In genomic region chr6:166572370-166573261, GRCh38 we compare ENCODE assay signal across 10 cellular contexts. TPM values are rescaled to one million over a fixed set of nuclear protein-coding genes. Genes with fewer than 3 reads are reported as not detected.
DNase-seq lines count a peak whose midpoint lies in the region; ATAC-seq and TF ChIP-seq lines count a peak whose summit lies in the region.
"Had no signal": no experiment of that assay in that cellular context is flagged by ENCODE, and none has a peak within 500 bp of the region (broad histone marks: within the 10 kb centered on the region; RNA-seq: fewer than 3 reads in every experiment).

No MANE protein-coding gene starts in this region.

- TF ChIP-seq POLR2A in breast epithelium (IDR thresholded peaks at IDR 0.05) (no peak), body of pancreas (IDR thresholded peaks at IDR 0.05) (no peak)

- TF ChIP-seq CTCF in MCF 10A (IDR thresholded peaks at IDR 0.05; ENCODE audit: unreplicated experiment) (no peak), breast epithelium (IDR thresholded peaks at IDR 0.05) (no peak), body of pancreas (IDR thresholded peaks at IDR 0.05) (no peak)

- no peak overlapping the region for H3K27ac Mint-ChIP-seq in MCF 10A (ENCODE audit: low read depth, unreplicated experiment)
- H3K27ac Mint-ChIP-seq: activated naive CD8-positive, alpha-beta T cell treated with anti-CD3 and anti-CD28 coated beads, Interleukin-2, amount 10 ng/mL, durations not matched to agents 7 days and 5 days had no signal

- CTCF ChIA-PET in MCF 10A (lab: Yijun Ruan, JAX) = interaction anchor here (0.7 to 2.2 kb wide), 2 partner anchors 14 to 50 kb away, joined by 3 to 5 read pairs; no protein-coding TSS in a partner anchor

- POLR2A ChIA-PET in MCF 10A (lab: Yijun Ruan, JAX) = interaction anchor here (0.5 to 1.4 kb wide), 2 partner anchors 54 to 1944 kb away, joined by 3 to 5 read pairs; partner anchors contain the start of gene RPS6KA2

- H3K36me3 Mint-ChIP-seq in MCF 10A (ENCODE audit: insufficient read depth, unreplicated experiment) = peaks cover 43% of the 10 kb centered on the region
- H3K36me3 Mint-ChIP-seq: activated naive CD8-positive, alpha-beta T cell treated with anti-CD3 and anti-CD28 coated beads, Interleukin-2, amount 10 ng/mL, durations not matched to agents 7 days and 5 days had no signal

- no peaks in the 10 kb centered on the region for H3K27me3 Mint-ChIP-seq in MCF 10A (ENCODE audit: insufficient read depth, unreplicated experiment)

- H3K4me3 ChIP-seq in breast epithelium (no peak overlapping the region), body of pancreas (no peak overlapping the region)

- peaks cover 7% of the 10 kb centered on the region for H3K9me3 Mint-ChIP-seq in MCF 10A (ENCODE audit: unreplicated experiment)

- peak; percentile 30 for ATAC-seq in body of pancreas

- H3K36me3 ChIP-seq in breast epithelium = no peaks in the 10 kb centered on the region
- H3K36me3 ChIP-seq in body of pancreas (replicated peaks in 1 of 2; ENCODE audit: insufficient read depth in 1 of 2, low read depth in 2 of 2) = no peaks in the 10 kb centered on the region

- no peak overlapping the region for H3K4me3 Mint-ChIP-seq in MCF 10A (ENCODE audit: unreplicated experiment)
- H3K4me3 Mint-ChIP-seq: activated naive CD8-positive, alpha-beta T cell treated with anti-CD3 and anti-CD28 coated beads, Interleukin-2, amount 10 ng/mL, durations not matched to agents 7 days and 5 days had no signal

- DNase-seq in MCF 10A (ENCODE audit: unreplicated experiment) = peak; percentile 65
- no peak for DNase-seq in breast epithelium (ENCODE audit: low spot score in 2 of 2)
- DNase-seq in body of pancreas = no peak
- peak; percentile 17 for DNase-seq in kidney tubule cell (ENCODE audit: low spot score)
- DNase-seq in ureter (ENCODE audit: low spot score) = peak; percentile 42
- DNase-seq in NCI-H526 (lab: John Stamatoyannopoulos, UW) = no peak
- DNase-seq in NCI-H345 treated with DMSO at 0.1 percent for 48 hours (lab: John Stamatoyannopoulos, UW; ENCODE audit: unreplicated experiment) = no peak
- no peak for DNase-seq in activated CD4-positive, alpha-beta T cell treated with anti-CD3 and anti-CD28 coated beads for 4 hours
- DNase-seq: activated naive CD8-positive, alpha-beta T cell treated with anti-CD3 and anti-CD28 coated beads, Interleukin-2, amount 10 ng/mL, durations not matched to agents 7 days and 5 days; NCI-H146 had no signal

- H3K27me3 ChIP-seq in breast epithelium (no peaks in the 10 kb centered on the region), body of pancreas (no peaks in the 10 kb centered on the region)

- no TSS peak for BruUV-seq in MCF 10A (replicated peaks; lab: Mats Ljungman, UMichigan)

- WGBS in body of pancreas, 2 donors = 87 to 90% methylated on average over 13 to 17 of the region's 18 CpGs

- H3K27ac ChIP-seq in breast epithelium (no peak overlapping the region), body of pancreas (no peak overlapping the region)

- peaks cover 9% of the 10 kb centered on the region for H3K4me1 Mint-ChIP-seq in MCF 10A (ENCODE audit: insufficient read depth, unreplicated experiment)
- H3K4me1 Mint-ChIP-seq: activated naive CD8-positive, alpha-beta T cell treated with anti-CD3 and anti-CD28 coated beads, Interleukin-2, amount 10 ng/mL, durations not matched to agents 7 days and 5 days had no signal

- H3K9me3 ChIP-seq in breast epithelium (peaks cover 6 to 12% of the 10 kb centered on the region in 2 donors), body of pancreas (no peaks in the 10 kb centered on the region)

- H3K4me1 ChIP-seq in breast epithelium = no peaks in the 10 kb centered on the region
- H3K4me1 ChIP-seq in body of pancreas = peaks cover 7% of the 10 kb centered on the region

- intact Hi-C loops in MCF 10A (cut with micrococcal nuclease) (no loop called here), breast epithelium (cut with DNase I; ENCODE audit: low total_unique reads) (no loop called here), body of pancreas (cut with DNase I) (no loop called here)

RNA-seq across cellular contexts. Expression of gene RAMACL, which starts 13.9 kb away (rescaled TPM):
- total RNA-seq in MCF 10A (2022) = 5.3 and 5.8 TPM in 2 replicates
- 10 to 100 TPM in 1 of 3 donors, 1 to 10 TPM in 2; 2.5 to 13.4 (median 2.6) TPM for total RNA-seq in breast epithelium
- 10 to 100 TPM in 1 of 2 donors, under 1 TPM in 1; 0.99 to 10.9 TPM for total RNA-seq in body of pancreas
- total RNA-seq in ureter = 7.8 TPM

RNA-seq across cellular contexts. Expression of gene RPS6KA2, which starts 54.4 kb away (rescaled TPM):
- total RNA-seq in MCF 10A (2022) (126 and 157 TPM in 2 replicates), breast epithelium (100 to 1,000 TPM in 1 of 3 donors, 10 to 100 TPM in 2; 23.7 to 124 (median 56.4) TPM), body of pancreas (10 to 100 TPM; 24.4 to 53.7 TPM), ureter (85.3 TPM)

Comparison
In these comparisons a context has a peak if more than half of its experiments do, and no peak if none do; other contexts are left out.
1. DNase-seq: peak in MCF 10A (single experiment), kidney tubule cell (single experiment) and ureter (single experiment); none in breast epithelium (0 of 2), body of pancreas (0 of 4), NCI-H526 (0 of 2), NCI-H345 treated with DMSO at 0.1 percent for 48 hours (single experiment) and activated CD4-positive, alpha-beta T cell treated with anti-CD3 and anti-CD28 coated beads for 4 hours (0 of 2).